ENCODE assay signal across 9 cellular contexts in the genomic region with DNA sequence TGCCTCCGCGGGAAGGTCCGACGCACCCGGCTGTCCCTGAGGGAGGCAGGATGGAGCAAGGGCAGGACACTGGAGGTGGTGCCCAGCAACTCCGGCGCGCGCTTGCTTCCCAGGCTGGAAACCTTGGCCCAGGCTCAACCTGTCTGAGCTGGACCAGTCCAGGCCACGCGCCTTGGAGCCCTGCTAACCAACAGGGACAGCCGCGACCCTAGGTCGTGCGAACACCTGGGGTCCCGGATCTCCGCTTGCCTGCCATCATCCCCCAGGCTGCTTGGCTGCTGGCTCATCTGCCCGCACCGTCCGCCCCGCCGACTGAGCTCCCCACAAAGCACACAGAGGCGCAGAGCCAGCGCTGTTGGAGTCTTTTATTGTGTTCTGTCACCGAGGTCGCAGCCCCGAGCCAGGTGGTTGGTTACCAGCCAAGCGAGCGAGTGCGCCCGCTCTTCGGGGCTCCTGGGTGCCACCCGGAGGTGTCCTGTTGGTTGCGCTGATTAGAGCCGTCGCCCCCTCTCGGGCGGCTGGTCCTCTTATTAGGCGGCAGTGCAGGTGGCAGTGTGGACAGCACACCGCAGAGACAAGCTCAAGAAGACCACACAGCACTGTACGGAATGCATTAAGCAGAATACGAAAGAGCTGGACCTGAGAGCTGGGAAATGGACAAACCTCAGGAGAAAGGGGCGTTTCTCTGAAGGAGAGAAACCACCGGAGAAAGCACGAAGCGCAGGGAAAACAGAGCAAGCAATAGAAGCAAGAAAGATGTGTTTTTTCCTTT. TPM values are rescaled to one million over a fixed set of nuclear protein-coding genes. Genes with fewer than 3 reads are reported as not detected.
DNase-seq lines count a peak whose midpoint lies in the region; ATAC-seq and TF ChIP-seq lines count a peak whose summit lies in the region.
"Had no signal": no experiment of that assay in that cellular context is flagged by ENCODE, and none has a peak within 500 bp of the region (broad histone marks: within the 10 kb centered on the region; RNA-seq: fewer than 3 reads in every experiment).

No MANE protein-coding gene starts in this region.

- no peak overlapping the region for H3K18ac ChIP-seq in mesendoderm (ENCODE audit: low read length)

- peaks cover 36% of the 10 kb centered on the region for H3K27me3 ChIP-seq in mesendoderm (ENCODE audit: insufficient read depth, low read length, poor library complexity)

- no peak overlapping the region for H4K8ac ChIP-seq in mesendoderm (ENCODE audit: low read depth, low read length)

- no peak overlapping the region for H3K23ac ChIP-seq in mesendoderm (ENCODE audit: low read length)

- H3K4me2 ChIP-seq in mesendoderm (ENCODE audit: low read length), result peak overlapping the region; percentile 78

- H3K79me2 ChIP-seq in mesendoderm (ENCODE audit: control insufficient read depth, insufficient read depth, low read length), result no peaks in the 10 kb centered on the region

- H3K4ac ChIP-seq in mesendoderm (ENCODE audit: low read depth, low read length), result no peak overlapping the region

- peak; percentile 19 for TF ChIP-seq CTCF in AG09309 (IDR thresholded peaks at IDR 0.05; ENCODE audit: control insufficient read depth, insufficient read depth, low read depth, low read length, missing control alignments)

- no peaks in the 10 kb centered on the region for H3K79me1 ChIP-seq in mesendoderm (ENCODE audit: low read length)

- no peaks in the 10 kb centered on the region for H3K4me1 ChIP-seq in mesendoderm (ENCODE audit: control insufficient read depth, low read depth, low read length)

- ATAC-seq in HG02763 (IDR thresholded peaks at IDR 0.05; ENCODE audit: unreplicated experiment), result peak; percentile 38

- no peak overlapping the region for H4K5ac ChIP-seq in mesendoderm (ENCODE audit: low read length)

- H2AK5ac ChIP-seq in mesendoderm (ENCODE audit: low read length), result no peak overlapping the region

- no peaks in the 10 kb centered on the region for H3K36me3 ChIP-seq in mesendoderm (ENCODE audit: control insufficient read depth, insufficient read depth, low read length)

- H3K9ac ChIP-seq in mesendoderm (ENCODE audit: low read length), result no peak overlapping the region

- H3K4me3 ChIP-seq in AG09309 (ENCODE audit: control insufficient read depth, low read depth, low read length) (peak overlapping the region; percentile 72), mesendoderm (ENCODE audit: low read length) (no peak overlapping the region)

- H2BK5ac ChIP-seq in mesendoderm (ENCODE audit: low read length), result no peak overlapping the region

- no CpG with 5 or more reads among the region's 46 CpGs for WGBS in mesendoderm (ENCODE audit: extremely low coverage, insufficient coverage, low lambda C conversion rate)

- no peak for DNase-seq in AG09309 (ENCODE audit: low read depth)
- DNase-seq in dermis blood vessel endothelial cell, result peak; percentile 27
- DNase-seq in mesendoderm, result peak; percentile 44
- DNase-seq in superior temporal gyrus (ENCODE audit: extremely low spot score), result no peak
- DNase-seq in NCI-H1436 (lab: John Stamatoyannopoulos, UW), result no peak
- no peak for DNase-seq in HuH-7 (ENCODE audit: low spot score)
- DNase-seq in HuH-7.5 (ENCODE audit: low spot score), result no peak

- peak overlapping the region; percentile 45 for H3K56ac ChIP-seq in mesendoderm (ENCODE audit: low read length)

- no peak overlapping the region for H2BK15ac ChIP-seq in mesendoderm (replicated peaks; ENCODE audit: low read depth)

- H2BK120ac ChIP-seq in mesendoderm (ENCODE audit: low read depth, low read length), result no peak overlapping the region

- no peak overlapping the region for H3K27ac ChIP-seq in mesendoderm (ENCODE audit: low read depth, low read length)

RNA-seq across cellular contexts. Expression of a gene that starts 3.8 kb away (rescaled TPM):
- total RNA-seq in dermis blood vessel endothelial cell, result 3.7 and 6.9 TPM in 2 replicates
- polyA plus RNA-seq in mesendoderm (2013, experiment 1 of 2), result 0.74 TPM
- 0.64 TPM for polyA plus RNA-seq in mesendoderm (2013, experiment 2 of 2)
- total RNA-seq: T-helper 1 cell treated with Interleukin-12 subunit alpha and Interleukin-12 subunit beta and Interleukin-4 antibody, amounts not matched to agents 30 ng/mL and 1 ng/mL, for 36 hours had no signal

RNA-seq across cellular contexts. Expression of a gene that starts 41.5 kb away (rescaled TPM):
- 55.8 and 324 TPM in 2 replicates for total RNA-seq in dermis blood vessel endothelial cell
- polyA plus RNA-seq in mesendoderm (2013, experiment 1 of 2), result 938 TPM
- 911 TPM for polyA plus RNA-seq in mesendoderm (2013, experiment 2 of 2)

Comparison
In these comparisons a context has a peak if more than half of its experiments do, and no peak if none do; other contexts are left out.
1. DNase-seq: peak in dermis blood vessel endothelial cell (single experiment) and mesendoderm (single experiment); none in AG09309 (single experiment), superior temporal gyrus (single experiment), NCI-H1436 (single experiment), HuH-7 (single experiment) and HuH-7.5 (single experiment).